8 cellular contexts compared by ENCODE assay signal in genomic region chr15:73951044-73951561, GRCh38. TPM values are rescaled to one million over a fixed set of nuclear protein-coding genes. Genes with fewer than 3 reads are reported as not detected.
DNase-seq lines count a peak whose midpoint lies in the region; ATAC-seq, FAIRE-seq and TF ChIP-seq lines count a peak whose summit lies in the region.

No MANE protein-coding gene starts in this region.

- CTCF ChIA-PET in H1 (lab: Charles Lee; ENCODE audit: partially characterized antibody): interaction anchor here (0.6 to 7.0 kb wide), 31 partner anchors 10 to 461 kb away, joined by 3 to 55 read pairs (median 4); partner anchors contain the start of genes LOXL1 and PML

- H3K27me3 ChIP-seq in H1 (replicated peaks in 1 of 4; ENCODE audit: control insufficient read depth in 3 of 4, extremely low read depth in 1 of 4, insufficient read depth in 3 of 4, low read length in 3 of 4) (no peaks in the 10 kb centered on the region), mesendoderm (ENCODE audit: insufficient read depth, low read length, poor library complexity) (no peaks in the 10 kb centered on the region)

- no peak for TF ChIP-seq POLR2A in H1 (IDR thresholded peaks at IDR 0.05; ENCODE audit: control extremely low read depth in 1 of 2, low read depth in 2 of 2, low read length in 2 of 2)

- no peak overlapping the region for H3K14ac ChIP-seq in H1 (ENCODE audit: insufficient read length)

- peak; percentile 81 to 87 for TF ChIP-seq RAD21 in H1 (IDR thresholded peaks at IDR 0.05 in 1 of 2, conservative IDR thresholded peaks at IDR 0.05 in 1 of 2; ENCODE audit: low read depth in 2 of 2, low read length in 2 of 2)

- no peak overlapping the region for H2BK20ac ChIP-seq in H1 (ENCODE audit: low read length)

- H3K56ac ChIP-seq in H1 (replicated peaks; ENCODE audit: insufficient read length, low read depth, low read length): no peak overlapping the region
- H3K56ac ChIP-seq in mesendoderm (ENCODE audit: low read length): peak overlapping the region; percentile 71

- no peak overlapping the region for H4K8ac ChIP-seq in H1 (ENCODE audit: extremely low read depth, insufficient read depth, low read length)
- H4K8ac ChIP-seq in mesendoderm (ENCODE audit: low read depth, low read length): no peak overlapping the region

- FAIRE-seq in D721Med (lab: Jason Lieb, UNC) (no peak), H1 (lab: Jason Lieb, UNC) (peak; percentile 77)

- H3K4me1 ChIP-seq in H1 (replicated peaks in 1 of 4; ENCODE audit: control insufficient read depth in 3 of 4, insufficient read depth in 4 of 4, low read length in 3 of 4): peaks cover 6 to 16% (median 12%) of the 10 kb centered on the region in 4 experiments
- peaks cover 4% of the 10 kb centered on the region for H3K4me1 ChIP-seq in mesendoderm (ENCODE audit: control insufficient read depth, low read depth, low read length)

- H2AK5ac ChIP-seq in H1 (ENCODE audit: low read depth, low read length) (no peak overlapping the region), mesendoderm (ENCODE audit: low read length) (no peak overlapping the region)

- H4K5ac ChIP-seq in H1 (ENCODE audit: insufficient read length, low read depth, low read length) (no peak overlapping the region), mesendoderm (ENCODE audit: low read length) (no peak overlapping the region)

- peak overlapping the region; percentile 34; the same call in 1 of the 2 replicates for H3K18ac ChIP-seq in H1 (ENCODE audit: extremely low read depth, low read length)
- H3K18ac ChIP-seq in mesendoderm (ENCODE audit: low read length): no peak overlapping the region

- no peak overlapping the region; a peak in 1 of 8 replicates for H3K4me3 ChIP-seq in H1 (ENCODE audit: extremely low read depth in 1 of 4, insufficient read depth in 2 of 4, low read depth in 3 of 4, low read length in 4 of 4)
- H3K4me3 ChIP-seq in mesendoderm (ENCODE audit: low read length): no peak overlapping the region

- no peaks in the 10 kb centered on the region for H4K20me1 ChIP-seq in H1 (replicated peaks in 1 of 2; ENCODE audit: control insufficient read depth in 1 of 2, insufficient read depth in 2 of 2, low read length in 2 of 2)

- no peak overlapping the region for H3K23ac ChIP-seq in H1 (ENCODE audit: insufficient read length)
- H3K23ac ChIP-seq in mesendoderm (ENCODE audit: low read length): no peak overlapping the region

- 11% methylated on average over 14 of the region's 14 CpGs; no CpG with 5 or more reads in 1 of the 2 experiments for WGBS in H1 (ENCODE audit: extremely low coverage in 1 of 2, insufficient coverage in 1 of 2, insufficient read length in 1 of 2, insufficient replicate concordance in 2 of 2, low coverage in 1 of 2, low lambda C conversion rate in 2 of 2, missing lambda C conversion rate in 1 of 2), 2 experiments
- WGBS in mesendoderm (ENCODE audit: extremely low coverage, insufficient coverage, low lambda C conversion rate): no CpG with 5 or more reads among the region's 14 CpGs

- no peaks in the 10 kb centered on the region for H3K9me3 ChIP-seq in H1 (ENCODE audit: insufficient read depth in 2 of 2, low read depth in 1 of 2, low read length in 1 of 2)

- TF ChIP-seq EP300 in H1 (IDR thresholded peaks at IDR 0.05; ENCODE audit: borderline replicate concordance in 1 of 2, low read depth in 2 of 2, low read length in 2 of 2): no peak

- 0 out of 4 replicates have a peak overlapping the region, but pooled peaks of 1 of the 2 experiments have one; percentile 7 for H3K4me2 ChIP-seq in H1 (ENCODE audit: insufficient read depth in 1 of 2, low read depth in 2 of 2, low read length in 2 of 2)
- H3K4me2 ChIP-seq in mesendoderm (ENCODE audit: low read length): no peak overlapping the region

- TF ChIP-seq CTCF in D721Med (IDR thresholded peaks at IDR 0.05; ENCODE audit: insufficient read depth, missing control alignments) (peak; percentile 84), H1 (IDR thresholded peaks at IDR 0.05; ENCODE audit: control extremely low read depth in 1 of 3, insufficient read depth in 1 of 3, low read depth in 1 of 3, low read length in 3 of 3) (peak; percentile 68 to 92 (median 81))

- ATAC-seq in HG02981 (IDR thresholded peaks at IDR 0.05; ENCODE audit: unreplicated experiment) (peak; percentile 71), HG03159 (IDR thresholded peaks at IDR 0.05; ENCODE audit: unreplicated experiment) (no peak)

- peak overlapping the region; percentile 74; the same call in 1 of the 2 replicates for H2AFZ ChIP-seq in H1 (ENCODE audit: low read length)

- H4K91ac ChIP-seq in H1 (replicated peaks; ENCODE audit: insufficient read length, low read length): no peak overlapping the region

- H3K79me1 ChIP-seq in H1 (ENCODE audit: low read depth, low read length) (no peaks in the 10 kb centered on the region), mesendoderm (ENCODE audit: low read length) (no peaks in the 10 kb centered on the region)

- no peak overlapping the region for H2BK12ac ChIP-seq in H1 (ENCODE audit: low read depth, low read length)

- POLR2A ChIA-PET in H1 (lab: Charles Lee; ENCODE audit: partially characterized antibody): interaction anchor here (0.8 to 1.3 kb wide), 6 partner anchors 10 to 86 kb away, joined by 3 to 8 read pairs (median 4); partner anchors contain the start of gene PML

- H3K79me2 ChIP-seq in H1 (ENCODE audit: control insufficient read depth in 1 of 2, insufficient read depth in 2 of 2, low read length in 2 of 2) (no peaks in the 10 kb centered on the region), mesendoderm (ENCODE audit: control insufficient read depth, insufficient read depth, low read length) (no peaks in the 10 kb centered on the region)

- peak overlapping the region; percentile 55; the same call in 1 of the 2 replicates for H2BK15ac ChIP-seq in H1 (ENCODE audit: low read length)
- no peak overlapping the region for H2BK15ac ChIP-seq in mesendoderm (replicated peaks; ENCODE audit: low read depth)

- H3K9ac ChIP-seq in H1 (replicated peaks in 1 of 4; ENCODE audit: extremely low read depth in 1 of 4, low read depth in 3 of 4, low read length in 3 of 4) (no peak overlapping the region), mesendoderm (ENCODE audit: low read length) (peak overlapping the region; percentile 51)

- H3K23me2 ChIP-seq in H1 (ENCODE audit: low read depth, low read length): no peaks in the 10 kb centered on the region

- DNase-seq in D721Med (ENCODE audit: insufficient read length, low spot score): peak; percentile 96
- peak; percentile 35 for DNase-seq in NOMO-1 treated with dmso at 0.1 percent for 144 hours (lab: John Stamatoyannopoulos, UW; ENCODE audit: unreplicated experiment)
- peak; percentile 75 for DNase-seq in activated CD8-positive, alpha-beta memory T cell treated with anti-CD3 and anti-CD28 coated beads, Interleukin-2, amount 50 U/mL, for 4 hours
- peak; percentile 78 to 89 for DNase-seq in H1 (ENCODE audit: low read depth in 1 of 2, low spot score in 2 of 2)
- DNase-seq in mesendoderm: peak; percentile 96
- DNase-seq in stimulated activated CD8-positive, alpha-beta memory T cell treated with anti-CD3 and anti-CD28 coated beads, Interleukin-12 subunit alpha, Interleukin-12 subunit beta, amount 100 ng/mL, for 1 hour (ENCODE audit: low read depth): peak; percentile 57

- H3K36me3 ChIP-seq in H1 (ENCODE audit: control insufficient read depth in 2 of 4, insufficient read depth in 4 of 4, low read length in 3 of 4) (no peaks in the 10 kb centered on the region), mesendoderm (ENCODE audit: control insufficient read depth, insufficient read depth, low read length) (no peaks in the 10 kb centered on the region)

- H2BK5ac ChIP-seq in H1 (ENCODE audit: low read depth, low read length) (peak overlapping the region; percentile 68; the same call in 1 of the 2 replicates), mesendoderm (ENCODE audit: low read length) (no peak overlapping the region)

- H3K27ac ChIP-seq in H1 (ENCODE audit: low read depth, low read length) (no peak overlapping the region), mesendoderm (ENCODE audit: low read depth, low read length) (no peak overlapping the region)

- H2BK120ac ChIP-seq in H1 (replicated peaks; ENCODE audit: low read depth, low read length) (no peak overlapping the region), mesendoderm (ENCODE audit: low read depth, low read length) (no peak overlapping the region)

- H3K4ac ChIP-seq in H1 (replicated peaks; ENCODE audit: insufficient read length, low read depth, low read length) (no peak overlapping the region), mesendoderm (ENCODE audit: low read depth, low read length) (no peak overlapping the region)

RNA-seq across cellular contexts. Expression of gene LOXL1, which starts 24.8 kb away (rescaled TPM):
- total RNA-seq in H1 (2021; fragmentation: NEBNext Ultra II Directional; extraction: Animal tissue kit (Norgen Biotek cat#: 25700)): 8.1 and 9.3 TPM in 2 replicates
- 14.4 and 22.7 TPM in 2 replicates for polyA plus RNA-seq in H1 (2011; rRNA removed)
- 13.3 TPM for polyA plus RNA-seq in H1 (2011; cell fraction: cytosol; rRNA removed)
- 25.7 TPM for polyA plus RNA-seq in H1 (2011; cell fraction: nucleus; rRNA removed)
- 6.5 to 22.3 TPM (median 16.9 TPM) in 4 replicates for polyA plus RNA-seq in H1 (2012, experiment 1 of 2)
- polyA plus RNA-seq in H1 (2012, experiment 2 of 2): 32.8 TPM
- 29.6 TPM for polyA plus RNA-seq in H1 (2013, experiment 1 of 2)
- 31.4 TPM for polyA plus RNA-seq in H1 (2013, experiment 2 of 2)
- polyA minus RNA-seq in H1 (2011; rRNA and poly(A)+ RNA removed): 11.7 and 13.9 TPM in 2 replicates
- 14.2 TPM for polyA minus RNA-seq in H1 (2011; cell fraction: cytosol; rRNA and poly(A)+ RNA removed)
- 11.9 TPM for polyA minus RNA-seq in H1 (2011; cell fraction: nucleus; rRNA and poly(A)+ RNA removed)
- 7.6 TPM for polyA plus RNA-seq in mesendoderm (2013, experiment 1 of 2)
- polyA plus RNA-seq in mesendoderm (2013, experiment 2 of 2): 7.6 TPM

RNA-seq across cellular contexts. Expression of gene STOML1, which starts 41.0 kb away (rescaled TPM):
- total RNA-seq in H1 (2021; fragmentation: NEBNext Ultra II Directional; extraction: Animal tissue kit (Norgen Biotek cat#: 25700)): 2.6 and 3.8 TPM in 2 replicates
- polyA plus RNA-seq in H1 (2011; rRNA removed): 3.2 and 6.4 TPM in 2 replicates
- polyA plus RNA-seq in H1 (2011; cell fraction: cytosol; rRNA removed): 4.6 TPM
- polyA plus RNA-seq in H1 (2011; cell fraction: nucleus; rRNA removed): 6.9 TPM
- polyA plus RNA-seq in H1 (2012, experiment 1 of 2): 2.2 to 3.0 TPM (median 2.4 TPM) in 4 replicates
- polyA plus RNA-seq in H1 (2012, experiment 2 of 2): 2.8 TPM
- polyA plus RNA-seq in H1 (2013, experiment 1 of 2): 2.8 TPM
- polyA plus RNA-seq in H1 (2013, experiment 2 of 2): 2.6 TPM
- polyA minus RNA-seq in H1 (2011; rRNA and poly(A)+ RNA removed): 2.1 and 3.2 TPM in 2 replicates
- polyA minus RNA-seq in H1 (2011; cell fraction: cytosol; rRNA and poly(A)+ RNA removed): 1.7 TPM
- 3.4 TPM for polyA minus RNA-seq in H1 (2011; cell fraction: nucleus; rRNA and poly(A)+ RNA removed)
- 1.4 TPM for polyA plus RNA-seq in mesendoderm (2013, experiment 1 of 2)
- 1.5 TPM for polyA plus RNA-seq in mesendoderm (2013, experiment 2 of 2)

RNA-seq across cellular contexts. Expression of gene PML, which starts 43.4 kb away (rescaled TPM):
- total RNA-seq in H1 (2021; fragmentation: NEBNext Ultra II Directional; extraction: Animal tissue kit (Norgen Biotek cat#: 25700)): 30.3 and 31.2 TPM in 2 replicates
- 14.9 and 30.4 TPM in 2 replicates for polyA plus RNA-seq in H1 (2011; rRNA removed)
- polyA plus RNA-seq in H1 (2011; cell fraction: cytosol; rRNA removed): 12.2 TPM
- polyA plus RNA-seq in H1 (2011; cell fraction: nucleus; rRNA removed): 26.0 TPM
- 25.9 to 33.8 TPM (median 31.4 TPM) in 4 replicates for polyA plus RNA-seq in H1 (2012, experiment 1 of 2)
- 33.5 TPM for polyA plus RNA-seq in H1 (2012, experiment 2 of 2)
- polyA plus RNA-seq in H1 (2013, experiment 1 of 2): 25.2 TPM
- polyA plus RNA-seq in H1 (2013, experiment 2 of 2): 25.0 TPM
- 12.2 and 13.9 TPM in 2 replicates for polyA minus RNA-seq in H1 (2011; rRNA and poly(A)+ RNA removed)
- polyA minus RNA-seq in H1 (2011; cell fraction: cytosol; rRNA and poly(A)+ RNA removed): 35.0 TPM
- 20.9 TPM for polyA minus RNA-seq in H1 (2011; cell fraction: nucleus; rRNA and poly(A)+ RNA removed)
- 20.2 TPM for polyA plus RNA-seq in mesendoderm (2013, experiment 1 of 2)
- 19.6 TPM for polyA plus RNA-seq in mesendoderm (2013, experiment 2 of 2)

Comparison
In these comparisons a context has a peak if more than half of its experiments do, and no peak if none do; other contexts are left out.
1. DNase-seq: peak in every context shown above with its lines; median percentile 96 in D721Med; 96 in mesendoderm; 84 in H1; 75 in activated CD8-positive, alpha-beta memory T cell treated with anti-CD3 and anti-CD28 coated beads, Interleukin-2, amount 50 U/mL, for 4 hours; 57 in stimulated activated CD8-positive, alpha-beta memory T cell treated with anti-CD3 and anti-CD28 coated beads, Interleukin-12 subunit alpha, Interleukin-12 subunit beta, amount 100 ng/mL, for 1 hour; 35 in NOMO-1 treated with dmso at 0.1 percent for 144 hours.